1 cellular context compared by ENCODE assay signal in the genomic region with DNA sequence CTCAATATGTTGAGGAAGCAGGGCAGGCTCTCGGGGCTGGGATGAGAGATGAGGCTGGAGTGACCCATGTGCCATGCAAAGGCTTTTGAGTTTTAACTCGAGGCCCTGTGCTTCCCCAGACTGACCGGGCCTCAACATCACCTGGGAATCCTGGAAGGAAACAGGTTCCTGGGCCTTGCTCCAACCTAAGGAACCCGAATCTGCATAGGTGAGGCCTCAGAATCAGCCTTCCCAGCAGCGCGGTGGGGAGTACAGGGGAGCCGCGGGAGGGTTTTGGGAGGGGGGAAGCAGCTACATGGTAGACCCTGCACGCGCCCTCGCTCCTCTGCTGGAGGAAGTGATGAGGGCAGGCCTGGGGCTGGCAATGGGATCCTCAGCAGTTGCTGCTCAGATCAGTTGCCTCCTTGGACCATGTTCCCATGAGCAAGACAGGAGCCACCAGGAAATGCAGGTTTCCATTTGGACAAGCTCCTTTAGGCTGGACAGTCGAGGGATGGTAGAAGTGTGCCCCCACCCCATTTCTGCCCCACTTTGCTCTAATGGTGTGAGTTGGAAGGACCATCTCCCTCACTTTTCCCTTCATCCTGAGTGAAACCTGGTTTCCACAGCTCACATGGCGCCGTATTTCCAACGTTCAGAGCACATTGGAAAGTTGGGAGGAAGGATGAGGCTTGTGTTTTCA.
TF ChIP-seq lines count a peak whose summit lies in the region.

No MANE protein-coding gene starts in this region.

TF ChIP-seq in IMR-90, 13 proteins besides CTCF, POLR2A, EP300 and RAD21 (continued from another document):
- no peak for TF ChIP-seq CHD1 (IDR thresholded peaks at IDR 0.05; ENCODE audit: low read depth, low read length)
- TF ChIP-seq, protein P1, sequence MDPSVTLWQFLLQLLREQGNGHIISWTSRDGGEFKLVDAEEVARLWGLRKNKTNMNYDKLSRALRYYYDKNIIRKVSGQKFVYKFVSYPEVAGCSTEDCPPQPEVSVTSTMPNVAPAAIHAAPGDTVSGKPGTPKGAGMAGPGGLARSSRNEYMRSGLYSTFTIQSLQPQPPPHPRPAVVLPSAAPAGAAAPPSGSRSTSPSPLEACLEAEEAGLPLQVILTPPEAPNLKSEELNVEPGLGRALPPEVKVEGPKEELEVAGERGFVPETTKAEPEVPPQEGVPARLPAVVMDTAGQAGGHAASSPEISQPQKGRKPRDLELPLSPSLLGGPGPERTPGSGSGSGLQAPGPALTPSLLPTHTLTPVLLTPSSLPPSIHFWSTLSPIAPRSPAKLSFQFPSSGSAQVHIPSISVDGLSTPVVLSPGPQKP (IDR thresholded peaks at IDR 0.05; ENCODE audit: borderline replicate concordance, low read depth, low read length) = no peak
- TF ChIP-seq FOS (IDR thresholded peaks at IDR 0.05; ENCODE audit: low read depth, low read length) = no peak
- TF ChIP-seq CEBPB (IDR thresholded peaks at IDR 0.05; ENCODE audit: low read depth, low read length) = no peak
- TF ChIP-seq MAZ (IDR thresholded peaks at IDR 0.05; ENCODE audit: borderline replicate concordance, low read depth, low read length) = no peak
- TF ChIP-seq SMC3 (IDR thresholded peaks at IDR 0.05; ENCODE audit: low read depth, low read length) = no peak
